1 cellular context compared by ENCODE assay signal in genomic region chr9:133892193-133892920, GRCh38.
TF ChIP-seq lines count a peak whose summit lies in the region.

No MANE protein-coding gene starts in this region.

TF ChIP-seq in HepG2, 621 proteins besides CTCF, POLR2A, EP300 and RAD21 (continued from another document and continues in another):
- TF ChIP-seq ZNF326 (CRISPR knock-in tag; IDR thresholded peaks at IDR 0.05; ENCODE audit: borderline replicate concordance) (no peak), CCAR2 (optimal IDR thresholded peaks at IDR 0.05; ENCODE audit: low read depth, low read length) (peak; percentile 95), SIX4 (CRISPR knock-in tag; IDR thresholded peaks at IDR 0.05) (peak; percentile 100), BCL3 (CRISPR knock-in tag; IDR thresholded peaks at IDR 0.05) (peak; percentile 95), ZNF143 (CRISPR knock-in tag; IDR thresholded peaks at IDR 0.05) (peak; percentile 58; the same call in 1 of the 2 replicates), ZNF350 (CRISPR knock-in tag; IDR thresholded peaks at IDR 0.05; ENCODE audit: borderline replicate concordance, low read depth) (peak; percentile 99), ZBTB44 (CRISPR knock-in tag; IDR thresholded peaks at IDR 0.05) (no peak), IKZF4 (CRISPR knock-in tag; IDR thresholded peaks at IDR 0.05; ENCODE audit: borderline replicate concordance, low read depth, not compliant biosample characterization) (no peak), NR0B2 (CRISPR knock-in tag; IDR thresholded peaks at IDR 0.05) (0 out of 2 replicates have a peak, but pooled peaks have one; percentile 51), GMEB1 (CRISPR knock-in tag; IDR thresholded peaks at IDR 0.05; ENCODE audit: borderline replicate concordance) (peak; percentile 78), HMG20A (CRISPR knock-in tag; IDR thresholded peaks at IDR 0.05; ENCODE audit: borderline replicate concordance) (peak; percentile 93), SMARCE1 (IDR thresholded peaks at IDR 0.05; ENCODE audit: borderline replicate concordance) (no peak), THAP7 (CRISPR knock-in tag; IDR thresholded peaks at IDR 0.05) (peak; percentile 90; the same call in 1 of the 2 replicates), PRDM4 (CRISPR knock-in tag; IDR thresholded peaks at IDR 0.05; ENCODE audit: borderline replicate concordance) (peak; percentile 35; the same call in 1 of the 2 replicates), GMEB2 (CRISPR knock-in tag; IDR thresholded peaks at IDR 0.05; ENCODE audit: low read depth) (no peak), ZNF546 (CRISPR knock-in tag; conservative IDR thresholded peaks at IDR 0.05) (no peak), TFDP1 (CRISPR knock-in tag; IDR thresholded peaks at IDR 0.05; ENCODE audit: borderline replicate concordance) (peak; percentile 51; the same call in 1 of the 2 replicates), ZNF597 (CRISPR knock-in tag; IDR thresholded peaks at IDR 0.05) (no peak), MNT (IDR thresholded peaks at IDR 0.05) (peak; percentile 46), ZNF232 (CRISPR knock-in tag; IDR thresholded peaks at IDR 0.05; ENCODE audit: borderline replicate concordance) (peak; percentile 80; the same call in 1 of the 2 replicates), MYNN (CRISPR knock-in tag; IDR thresholded peaks at IDR 0.05; ENCODE audit: low read depth) (no peak), NFKB2 (CRISPR knock-in tag; IDR thresholded peaks at IDR 0.05; ENCODE audit: borderline replicate concordance) (peak; percentile 84; the same call in 1 of the 2 replicates), AFF4 (CRISPR knock-in tag; IDR thresholded peaks at IDR 0.05) (0 out of 2 replicates have a peak, but pooled peaks have one; percentile 39), ZNF20 (CRISPR knock-in tag; IDR thresholded peaks at IDR 0.05) (no peak), NCOA1 (CRISPR knock-in tag; IDR thresholded peaks at IDR 0.05) (0 out of 2 replicates have a peak, but pooled peaks have one; percentile 66), KDM4B (CRISPR knock-in tag; IDR thresholded peaks at IDR 0.05) (peak; percentile 90; the same call in 1 of the 2 replicates), ZNF24 (IDR thresholded peaks at IDR 0.05) (no peak), HDAC2 (CRISPR knock-in tag; IDR thresholded peaks at IDR 0.05) (peak; percentile 98)
